ENCODE assay signal across 8 cellular contexts in genomic region chr17:74864297-74864865, GRCh38. TPM values are rescaled to one million over a fixed set of nuclear protein-coding genes. Genes with fewer than 3 reads are reported as not detected.
DNase-seq lines count a peak whose midpoint lies in the region; ATAC-seq and TF ChIP-seq lines count a peak whose summit lies in the region.
"Had no signal": no experiment of that assay in that cellular context is flagged by ENCODE, and none has a peak within 500 bp of the region (broad histone marks: within the 10 kb centered on the region; RNA-seq: fewer than 3 reads in every experiment).

No MANE protein-coding gene starts in this region.

- ATAC-seq in DND-41 (ENCODE audit: insufficient read depth, low read depth) (no peak), GM21367 (IDR thresholded peaks at IDR 0.05; ENCODE audit: unreplicated experiment) (no peak)

- H2AFZ ChIP-seq in DND-41 (ENCODE audit: low read depth, low read length): no peak overlapping the region
- H2AFZ ChIP-seq: PC-9 had no signal

- intact Hi-C loops in adrenal gland (cut with DNase I): loop anchor here (2.0 to 5.0 kb wide), 4 partner anchors 72 to 122 kb away; partner anchors contain the start of gene NHERF1 (in 1 of the 2)

- no peaks in the 10 kb centered on the region for H3K36me3 ChIP-seq in DND-41 (ENCODE audit: insufficient read depth, low read length)
- peaks cover 0 to 9% of the 10 kb centered on the region in 2 donors for H3K36me3 ChIP-seq in adrenal gland (replicated peaks in 1 of 2)

- H3K9ac ChIP-seq in DND-41 (ENCODE audit: low read depth, low read length): no peak overlapping the region

- H3K27me3 ChIP-seq in DND-41 (ENCODE audit: insufficient read depth, low read length, poor library complexity): peaks cover 3% of the 10 kb centered on the region
- H3K27me3 ChIP-seq in adrenal gland: no peaks in the 10 kb centered on the region

- no peaks in the 10 kb centered on the region for H3K79me2 ChIP-seq in DND-41 (ENCODE audit: insufficient read depth, low read length)

- TF ChIP-seq CTCF in DND-41 (IDR thresholded peaks at IDR 0.05; ENCODE audit: borderline replicate concordance, extremely low read depth, low read length, poor library complexity, severe bottlenecking) (no peak), adrenal gland (IDR thresholded peaks at IDR 0.05) (no peak)

- 55 to 69% (median 63%) methylated on average over 10 to 15 of the region's 15 CpGs for WGBS in adrenal gland, 4 donors

- H3K9me3 ChIP-seq in DND-41 (ENCODE audit: insufficient read depth, low read length, severe bottlenecking): no peaks in the 10 kb centered on the region
- no peaks in the 10 kb centered on the region for H3K9me3 ChIP-seq in adrenal gland (replicated peaks in 1 of 3)

- H3K4me2 ChIP-seq in DND-41 (ENCODE audit: insufficient read depth, low read length): no peak overlapping the region
- H3K4me2 ChIP-seq: PC-9 had no signal

- no peaks in the 10 kb centered on the region for H3K4me1 ChIP-seq in DND-41 (ENCODE audit: insufficient read depth, low read length)
- peaks cover 31 to 70% of the 10 kb centered on the region in 2 donors for H3K4me1 ChIP-seq in adrenal gland (replicated peaks in 1 of 2)

- TF ChIP-seq POLR2A in adrenal gland (IDR thresholded peaks at IDR 0.05): no peak

- H3K27ac ChIP-seq in DND-41 (ENCODE audit: low read length) (peak overlapping the region; percentile 47), adrenal gland (peak overlapping the region in 3 of 5 donors; percentile 40 to 64 (median 45))
- H3K27ac ChIP-seq: PC-9 had no signal

- DNase-seq in DND-41 (no peak), adrenal gland (peak in 1 of 7 donors; percentile 44), midbrain (lab: John Stamatoyannopoulos, UW) (no peak)
- DNase-seq: NCI-H1436 treated with DMSO at 0.1 percent for 48 hours, NCI-H2081 treated with DMSO at 0.1 percent for 48 hours had no signal

- H3K4me3 ChIP-seq in DND-41 (ENCODE audit: low read depth in 1 of 2, low read length in 2 of 2) (no peak overlapping the region), adrenal gland (no peak overlapping the region)
- H3K4me3 ChIP-seq: PC-9 had no signal

- H4K20me1 ChIP-seq in DND-41 (ENCODE audit: insufficient read depth, low read length): no peaks in the 10 kb centered on the region; the same call in 1 of the 2 replicates

RNA-seq across cellular contexts. Expression of gene GRIN2C, which starts 4.7 kb away (rescaled TPM):
- 10 to 100 TPM in 1 of 8 donors, 1 to 10 TPM in 6, under 1 TPM in 1; 0.42 to 16.4 (median 2.9) TPM for total RNA-seq in adrenal gland
- polyA plus RNA-seq in adrenal gland: 1 to 10 TPM in 2 of 3 donors, under 1 TPM in 1; 0.70 to 6.1 (median 3.2) TPM

RNA-seq across cellular contexts. Expression of gene FDXR, which starts 8.4 kb away (rescaled TPM):
- 100 to 1,000 TPM; 314 to 693 (median 494) TPM for total RNA-seq in adrenal gland
- 100 to 1,000 TPM; 159 to 405 (median 254) TPM for polyA plus RNA-seq in adrenal gland

RNA-seq across cellular contexts. Expression of gene FADS6, which starts 29.1 kb away (rescaled TPM):
- 10 to 100 TPM in 4 of 8 donors, 1 to 10 TPM in 4; 1.7 to 12.4 (median 8.7) TPM for total RNA-seq in adrenal gland
- polyA plus RNA-seq in adrenal gland: 1 to 10 TPM in 2 of 3 donors, under 1 TPM in 1; 0.92 to 5.1 (median 2.9) TPM
- total RNA-seq: LHCN-M2, PC-9 had no signal

RNA-seq across cellular contexts. Expression of gene USH1G, which starts 58.7 kb away (rescaled TPM):
- total RNA-seq in adrenal gland: 1 to 10 TPM in 6 of 8 donors, under 1 TPM in 2; 0.42 to 2.3 (median 1.3) TPM
- under 1 TPM; 0.40 to 0.72 (median 0.40) TPM for polyA plus RNA-seq in adrenal gland
- total RNA-seq: LHCN-M2 had no signal

RNA-seq across cellular contexts. Expression of gene OTOP2, which starts 59.7 kb away (rescaled TPM):
- not detected for total RNA-seq in adrenal gland
- polyA plus RNA-seq in adrenal gland: under 1 TPM in 1 of 3 donors, not detected in 2; 0.03 TPM
- total RNA-seq: LHCN-M2, PC-9 had no signal
